Comparison of ENCODE assay signal across 32 cellular contexts in the genomic region with DNA sequence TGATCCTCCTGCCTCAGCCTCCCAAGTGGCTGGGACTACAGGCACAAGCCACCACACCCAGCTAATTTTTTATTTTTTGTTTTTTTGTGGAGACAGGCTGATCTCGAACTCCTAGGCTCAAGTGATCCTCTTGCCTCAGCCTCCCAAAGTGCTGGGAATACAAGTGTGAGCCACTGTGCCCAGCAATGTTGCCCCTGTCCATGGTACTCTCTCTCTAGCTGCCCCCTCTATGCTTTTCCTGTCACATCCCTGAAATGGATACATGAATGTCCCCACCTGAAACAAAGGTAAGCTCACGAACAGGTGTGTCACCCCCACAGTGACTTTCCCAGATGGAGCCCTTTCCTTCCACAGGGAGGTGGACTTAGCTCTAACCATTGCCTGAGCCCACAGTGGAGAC.
"Had no signal": no experiment of that assay in that cellular context is flagged by ENCODE, and none has a peak within 500 bp of the region (broad histone marks: within the 10 kb centered on the region; RNA-seq: fewer than 3 reads in every experiment).

No MANE protein-coding gene starts in this region.

- H3K4me1 ChIP-seq: SJCRH30 had no signal

- H3K27me3 ChIP-seq: SJCRH30 had no signal

- H3K27ac ChIP-seq: PC-9, RWPE1, SJCRH30, SK-N-MC had no signal

- DNase-seq: Kasumi-1, MG63, NCI-H1048, NCI-H1092 treated with DMSO at 0.1 percent for 48 hours, NCI-H1105 treated with DMSO at 0.1 percent for 48 hours, NCI-H1417, NCI-H1436, NCI-H146, NCI-H1694, NCI-H187, NCI-H1930, NCI-H2029 treated with DMSO at 0.1 percent for 48 hours, NCI-H2081 treated with DMSO at 0.1 percent for 48 hours, NCI-H2107, NCI-H2171, NCI-H226, NCI-H446 treated with DMSO at 0.1 percent for 48 hours, NCI-H510A, NCI-H524, NCI-H526, NCI-H69, NCI-H748 treated with DMSO at 0.1 percent for 48 hours, NCI-H82, PC-9, SHP77, SIG-M5, SJCRH30 had no signal

- H3K4me3 ChIP-seq: MG63, PC-9, SJCRH30, SK-N-MC had no signal

- H3K4me2 ChIP-seq: PC-9 had no signal

- H3K9me3 ChIP-seq: MG63, SJCRH30 had no signal

- H2AFZ ChIP-seq: PC-9 had no signal

- ATAC-seq: Panc1, Right ventricle myocardium inferior, SK-N-SH treated with all-trans-retinoic acid at 6 μM for 48 hours had no signal

- H3K36me3 ChIP-seq: MG63, SJCRH30 had no signal
